Comparison of ENCODE assay signal across 8 cellular contexts in the genomic region with DNA sequence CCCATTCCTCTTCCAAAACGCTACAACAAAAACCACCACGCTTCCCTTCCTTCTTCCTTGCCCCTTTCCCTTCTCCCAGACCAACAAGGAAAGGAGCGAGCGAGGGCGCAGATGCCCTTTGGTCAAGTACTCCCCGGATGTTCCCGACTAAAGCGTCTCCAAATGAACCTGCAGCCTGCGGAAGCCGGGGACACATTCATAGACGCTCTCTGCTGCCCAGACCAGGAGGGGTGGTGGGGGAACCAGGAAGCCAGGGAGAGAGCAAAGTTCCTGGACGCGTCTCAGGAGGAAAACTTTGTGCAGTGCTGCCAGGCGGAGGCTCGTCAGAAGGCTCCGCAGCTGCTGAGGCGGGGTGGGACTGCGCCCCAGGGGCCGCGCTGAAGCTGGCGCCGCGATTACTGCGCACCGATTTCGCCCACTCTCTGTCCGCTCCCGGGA. TPM values are rescaled to one million over a fixed set of nuclear protein-coding genes. Genes with fewer than 3 reads are reported as not detected.
DNase-seq lines count a peak whose midpoint lies in the region; ATAC-seq and TF ChIP-seq lines count a peak whose summit lies in the region.

No MANE protein-coding gene starts in this region.

- no peak overlapping the region for H3T11ph ChIP-seq in H9 (ENCODE audit: low read length)

- no peak overlapping the region for H2BK120ac ChIP-seq in H9 (ENCODE audit: low read depth, low read length, poor library complexity, severe bottlenecking)

- DNase-seq in GM04503 (ENCODE audit: low read depth), result peak; percentile 31
- DNase-seq in H9, result peak; percentile 59
- DNase-seq in NCI-H1105 (lab: John Stamatoyannopoulos, UW), result peak; percentile 13
- peak; percentile 30 for DNase-seq in lung (ENCODE audit: low spot score)
- peak; percentile 62 for DNase-seq in upper lobe of right lung
- DNase-seq in SW480 (ENCODE audit: low spot score), result no peak
- DNase-seq in activated CD8-positive, alpha-beta T cell treated with anti-CD3 and anti-CD28 coated beads for 36 hours, result no peak

- H3K4me1 Mint-ChIP-seq in H9, result peaks cover 19 to 26% of the 10 kb centered on the region in 2 experiments
- peaks cover 20% of the 10 kb centered on the region for H3K4me1 Mint-ChIP-seq in dendritic cell treated with granulocyte-macrophage colony-stimulating factor and Interleukin-4, amounts not matched to agents 40 ng/mL and 50 ng/mL, for 4 days (ENCODE audit: low read depth)
- no peaks in the 10 kb centered on the region for H3K4me1 Mint-ChIP-seq in activated CD8-positive, alpha-beta T cell treated with anti-CD3 and anti-CD28 coated beads for 36 hours (ENCODE audit: low read depth)

- H2AFZ ChIP-seq in H9 (ENCODE audit: low read length), result peak overlapping the region; percentile 79

- peak overlapping the region; percentile 79 to 83 for H3K4me3 Mint-ChIP-seq in H9
- H3K4me3 Mint-ChIP-seq in dendritic cell treated with granulocyte-macrophage colony-stimulating factor and Interleukin-4, amounts not matched to agents 40 ng/mL and 50 ng/mL, for 4 days, result peak overlapping the region; percentile 75
- no peak overlapping the region for H3K4me3 Mint-ChIP-seq in activated CD8-positive, alpha-beta T cell treated with anti-CD3 and anti-CD28 coated beads for 36 hours

- H3K27ac ChIP-seq in H9 (ENCODE audit: insufficient read length, low read depth, low read length) (no peak overlapping the region), lung (ENCODE audit: low read depth in 1 of 2, low read length in 1 of 2) (peak overlapping the region in 1 of 2 donors; percentile 35), upper lobe of right lung (peak overlapping the region; percentile 37)

- ATAC-seq in lung (ENCODE audit: insufficient read depth, low FRiP score), result peak; percentile 24
- ATAC-seq in upper lobe of right lung, result peak; percentile 31
- no peak for ATAC-seq in activated CD8-positive, alpha-beta T cell treated with anti-CD3 and anti-CD28 coated beads for 36 hours

- POLR2A ChIA-PET in activated CD8-positive, alpha-beta T cell treated with anti-CD3 and anti-CD28 coated beads for 36 hours (lab: Charles Lee), result no interaction called here

- H3K36me3 ChIP-seq in lung (ENCODE audit: control insufficient read depth in 2 of 2, insufficient read depth in 2 of 2, low read length in 2 of 2) (no peaks in the 10 kb centered on the region), upper lobe of right lung (no peaks in the 10 kb centered on the region)

- no peak overlapping the region for H4K91ac ChIP-seq in H9 (ENCODE audit: insufficient read length, low read depth, low read length)

- H4K20me1 ChIP-seq in H9 (ENCODE audit: control insufficient read depth, insufficient read depth, insufficient read length), result no peaks in the 10 kb centered on the region

- no peaks in the 10 kb centered on the region for H3K36me3 Mint-ChIP-seq in H9 (ENCODE audit: insufficient read depth in 1 of 3, low read depth in 3 of 3)
- H3K36me3 Mint-ChIP-seq in dendritic cell treated with granulocyte-macrophage colony-stimulating factor and Interleukin-4, amounts not matched to agents 40 ng/mL and 50 ng/mL, for 4 days (ENCODE audit: low read depth), result no peaks in the 10 kb centered on the region
- H3K36me3 Mint-ChIP-seq in activated CD8-positive, alpha-beta T cell treated with anti-CD3 and anti-CD28 coated beads for 36 hours (ENCODE audit: low read depth), result no peaks in the 10 kb centered on the region

- no peak overlapping the region for H4K5ac ChIP-seq in H9 (ENCODE audit: insufficient read length, low read depth, low read length)

- no peaks in the 10 kb centered on the region; a peak in 1 of 5 replicates for H3K9me3 Mint-ChIP-seq in H9
- no peaks in the 10 kb centered on the region for H3K9me3 Mint-ChIP-seq in dendritic cell treated with granulocyte-macrophage colony-stimulating factor and Interleukin-4, amounts not matched to agents 40 ng/mL and 50 ng/mL, for 4 days
- no peaks in the 10 kb centered on the region for H3K9me3 Mint-ChIP-seq in activated CD8-positive, alpha-beta T cell treated with anti-CD3 and anti-CD28 coated beads for 36 hours

- peak overlapping the region in 1 of 3 experiments; percentile 57; a peak in 1 of 7 replicates for H3K27ac Mint-ChIP-seq in H9
- peak overlapping the region; percentile 17 for H3K27ac Mint-ChIP-seq in dendritic cell treated with granulocyte-macrophage colony-stimulating factor and Interleukin-4, amounts not matched to agents 40 ng/mL and 50 ng/mL, for 4 days
- H3K27ac Mint-ChIP-seq in activated CD8-positive, alpha-beta T cell treated with anti-CD3 and anti-CD28 coated beads for 36 hours, result no peak overlapping the region

- H2AK5ac ChIP-seq in H9 (ENCODE audit: insufficient read length, low read length), result no peak overlapping the region

- H3K27me3 ChIP-seq in H9 (ENCODE audit: insufficient read depth, low read length) (peaks cover 5% of the 10 kb centered on the region; the same call in 1 of the 2 replicates), lung (ENCODE audit: control insufficient read depth, insufficient read depth) (peaks cover 5% of the 10 kb centered on the region), upper lobe of right lung (peaks cover 10% of the 10 kb centered on the region)

- whole genome bisulfite sequencing in H9 (ENCODE audit: extremely low coverage, insufficient read length, low lambda C conversion rate), result no CpG with 5 or more reads among the region's 28 CpGs
- 2 to 3% methylated on average over 28 of the region's 28 CpGs for WGBS in lung, 2 donors

- H3K27me3 Mint-ChIP-seq in H9 (ENCODE audit: low read depth), result peaks cover 53% of the 10 kb centered on the region
- peaks cover 49% of the 10 kb centered on the region for H3K27me3 Mint-ChIP-seq in dendritic cell treated with granulocyte-macrophage colony-stimulating factor and Interleukin-4, amounts not matched to agents 40 ng/mL and 50 ng/mL, for 4 days
- H3K27me3 Mint-ChIP-seq in activated CD8-positive, alpha-beta T cell treated with anti-CD3 and anti-CD28 coated beads for 36 hours, result peaks cover 21% of the 10 kb centered on the region

- H3K9me3 ChIP-seq in H9 (ENCODE audit: control insufficient read depth, low read depth, low read length) (no peaks in the 10 kb centered on the region), lung (ENCODE audit: control insufficient read depth in 2 of 2, insufficient read depth in 1 of 2, low read length in 1 of 2) (peaks cover 0 to 2% of the 10 kb centered on the region in 2 donors), upper lobe of right lung (no peaks in the 10 kb centered on the region)

- no peaks in the 10 kb centered on the region; the same call in 1 of the 2 replicates for H3K4me1 ChIP-seq in H9 (ENCODE audit: insufficient read depth, low read length)
- no peaks in the 10 kb centered on the region for H3K4me1 ChIP-seq in lung (ENCODE audit: control insufficient read depth in 2 of 2, insufficient read depth in 2 of 2, low read length in 2 of 2)
- no peaks in the 10 kb centered on the region for H3K4me1 ChIP-seq in upper lobe of right lung

- H2BK12ac ChIP-seq in H9 (ENCODE audit: insufficient read length, low read depth, low read length), result no peak overlapping the region

- H3K14ac ChIP-seq in H9 (ENCODE audit: insufficient read depth, low read length), result no peak overlapping the region

- TF ChIP-seq CTCF in H9 (conservative IDR thresholded peaks at IDR 0.05) (no peak), lung (IDR thresholded peaks at IDR 0.05; ENCODE audit: control extremely low read depth, extremely low read depth) (no peak), upper lobe of right lung (IDR thresholded peaks at IDR 0.05) (no peak)
- TF ChIP-seq CTCF in activated CD8-positive, alpha-beta T cell treated with anti-CD3 and anti-CD28 coated beads for 36 hours (IDR thresholded peaks at IDR 0.05), result no peak

- H3K23me2 ChIP-seq in H9 (ENCODE audit: insufficient read length, low read depth, low read length, poor library complexity, severe bottlenecking), result peaks cover 19% of the 10 kb centered on the region

- no peak overlapping the region for H4K8ac ChIP-seq in H9 (replicated peaks; ENCODE audit: insufficient read length, low read depth, low read length)

- peak overlapping the region; percentile 20 for H3K9ac ChIP-seq in H9 (ENCODE audit: extremely low read depth, insufficient read length, low read length)

- H3K4me3 ChIP-seq in lung (peak overlapping the region; percentile 4), upper lobe of right lung (peak overlapping the region; percentile 52)

- no peaks in the 10 kb centered on the region for H3K79me2 ChIP-seq in H9 (ENCODE audit: insufficient read depth, low read length)

- H2BK20ac ChIP-seq in H9 (ENCODE audit: low read depth, low read length, poor library complexity, severe bottlenecking), result no peak overlapping the region

- no peaks in the 10 kb centered on the region for H3K79me1 ChIP-seq in H9 (ENCODE audit: insufficient read depth, low read depth, low read length, poor library complexity, severe bottlenecking)

- no peak overlapping the region for H3K23ac ChIP-seq in H9 (ENCODE audit: insufficient read length, low read depth, low read length)

- no peak overlapping the region for H3K4ac ChIP-seq in H9 (ENCODE audit: low read depth, low read length)

- no peak overlapping the region for H2BK15ac ChIP-seq in H9 (ENCODE audit: low read depth, low read length)

- no peak overlapping the region for H3K18ac ChIP-seq in H9 (ENCODE audit: insufficient read length, low read depth, low read length)

- no peak overlapping the region for H2BK5ac ChIP-seq in H9 (ENCODE audit: insufficient read length, low read length)

- H3K4me2 ChIP-seq in H9 (ENCODE audit: insufficient read depth, insufficient read length, low read length), result peak overlapping the region; percentile 99

- intact Hi-C loops in dendritic cell treated with granulocyte-macrophage colony-stimulating factor and Interleukin-4, amounts not matched to agents 40 ng/mL and 50 ng/mL, for 4 days (cut with micrococcal nuclease), result no loop called here
- intact Hi-C loops in upper lobe of right lung (cut with DNase I), result no loop called here
- intact Hi-C loops in activated CD8-positive, alpha-beta T cell treated with anti-CD3 and anti-CD28 coated beads for 36 hours (cut with micrococcal nuclease), result no loop called here

- CTCF ChIA-PET in activated CD8-positive, alpha-beta T cell treated with anti-CD3 and anti-CD28 coated beads for 36 hours (lab: Charles Lee), result no interaction called here

- H3K56ac ChIP-seq in H9 (ENCODE audit: insufficient read length, low read depth, low read length), result no peak overlapping the region

RNA-seq across cellular contexts. Expression of gene SEMA3D, which starts 0.8 kb away (rescaled TPM):
- 5.4 and 5.6 TPM in 2 replicates for total RNA-seq in H9 (2021)
- 10 to 100 TPM in 1 of 2 donors, 1 to 10 TPM in 1; 4.6 to 49.0 TPM for total RNA-seq in lung
- polyA plus RNA-seq in lung, result under 1 TPM; 0.53 to 0.57 TPM
- total RNA-seq in upper lobe of right lung, result 13.6 TPM
- total RNA-seq in activated CD8-positive, alpha-beta T cell treated with anti-CD3 and anti-CD28 coated beads for 36 hours, result not detected

Comparison
In these comparisons a context has a peak if more than half of its experiments do, and no peak if none do; other contexts are left out.
1. DNase-seq: peak in GM04503 (single experiment), H9 (single experiment), NCI-H1105 (single experiment), lung (single experiment) and upper lobe of right lung (single experiment); none in SW480 (single experiment) and activated CD8-positive, alpha-beta T cell treated with anti-CD3 and anti-CD28 coated beads for 36 hours (single experiment).